1 cellular context compared by ENCODE assay signal in genomic region chr11:65426839-65427690, GRCh38.
TF ChIP-seq lines count a peak whose summit lies in the region.

No MANE protein-coding gene starts in this region.

TF ChIP-seq in HEK293, 187 proteins besides CTCF, POLR2A, EP300 and RAD21 (continued from another document):
- TF ChIP-seq, protein P1, sequence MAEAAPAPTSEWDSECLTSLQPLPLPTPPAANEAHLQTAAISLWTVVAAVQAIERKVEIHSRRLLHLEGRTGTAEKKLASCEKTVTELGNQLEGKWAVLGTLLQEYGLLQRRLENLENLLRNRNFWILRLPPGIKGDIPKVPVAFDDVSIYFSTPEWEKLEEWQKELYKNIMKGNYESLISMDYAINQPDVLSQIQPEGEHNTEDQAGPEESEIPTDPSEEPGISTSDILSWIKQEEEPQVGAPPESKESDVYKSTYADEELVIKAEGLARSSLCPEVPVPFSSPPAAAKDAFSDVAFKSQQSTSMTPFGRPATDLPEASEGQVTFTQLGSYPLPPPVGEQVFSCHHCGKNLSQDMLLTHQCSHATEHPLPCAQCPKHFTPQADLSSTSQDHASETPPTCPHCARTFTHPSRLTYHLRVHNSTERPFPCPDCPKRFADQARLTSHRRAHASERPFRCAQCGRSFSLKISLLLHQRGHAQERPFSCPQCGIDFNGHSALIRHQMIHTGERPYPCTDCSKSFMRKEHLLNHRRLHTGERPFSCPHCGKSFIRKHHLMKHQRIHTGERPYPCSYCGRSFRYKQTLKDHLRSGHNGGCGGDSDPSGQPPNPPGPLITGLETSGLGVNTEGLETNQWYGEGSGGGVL (tag by site-specific recombination; IDR thresholded peaks at IDR 0.05) = 0 out of 2 replicates have a peak, but pooled peaks have one; percentile 6
